1 cellular context compared by ENCODE assay signal in genomic region chr16:10840703-10841102, GRCh38.
TF ChIP-seq lines count a peak whose summit lies in the region.

No MANE protein-coding gene starts in this region.

TF ChIP-seq in K562, 482 proteins besides CTCF, POLR2A, EP300 and RAD21:
- TF ChIP-seq, protein P1, sequence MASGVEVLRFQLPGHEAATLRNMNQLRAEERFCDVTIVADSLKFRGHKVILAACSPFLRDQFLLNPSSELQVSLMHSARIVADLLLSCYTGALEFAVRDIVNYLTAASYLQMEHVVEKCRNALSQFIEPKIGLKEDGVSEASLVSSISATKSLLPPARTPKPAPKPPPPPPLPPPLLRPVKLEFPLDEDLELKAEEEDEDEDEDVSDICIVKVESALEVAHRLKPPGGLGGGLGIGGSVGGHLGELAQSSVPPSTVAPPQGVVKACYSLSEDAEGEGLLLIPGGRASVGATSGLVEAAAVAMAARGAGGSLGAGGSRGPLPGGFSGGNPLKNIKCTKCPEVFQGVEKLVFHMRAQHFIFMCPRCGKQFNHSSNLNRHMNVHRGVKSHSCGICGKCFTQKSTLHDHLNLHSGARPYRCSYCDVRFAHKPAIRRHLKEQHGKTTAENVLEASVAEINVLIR (CRISPR knock-in tag; IDR thresholded peaks at IDR 0.05): no peak
- TF ChIP-seq HLTF (IDR thresholded peaks at IDR 0.05) (no peak), JUNB (CRISPR knock-in tag; conservative IDR thresholded peaks at IDR 0.05) (no peak), EWSR1 (IDR thresholded peaks at IDR 0.05; ENCODE audit: borderline replicate concordance, low read depth, partially characterized antibody) (no peak), CBX8 (IDR thresholded peaks at IDR 0.05; ENCODE audit: borderline replicate concordance, extremely low read depth, low read depth, low read length, poor library complexity, severe bottlenecking) (peak; percentile 26), E4F1 (CRISPR knock-in tag; IDR thresholded peaks at IDR 0.05; ENCODE audit: borderline replicate concordance) (no peak), ZBTB8A (IDR thresholded peaks at IDR 0.05; ENCODE audit: partially characterized antibody) (no peak), TAF1 (IDR thresholded peaks at IDR 0.05; ENCODE audit: control insufficient read depth, extremely low read depth, insufficient read depth, low read length, severe bottlenecking) (no peak), CBX2 (IDR thresholded peaks at IDR 0.05; ENCODE audit: insufficient read depth, low read length, poor library complexity, severe bottlenecking) (peak; percentile 79), ZNF740 (CRISPR knock-in tag; IDR thresholded peaks at IDR 0.05) (no peak), ZNF740 (tag; IDR thresholded peaks at IDR 0.05) (no peak), ZNF445 (CRISPR knock-in tag; IDR thresholded peaks at IDR 0.05; ENCODE audit: low read depth) (no peak), HOXB6 (CRISPR knock-in tag; IDR thresholded peaks at IDR 0.05; ENCODE audit: borderline replicate concordance) (no peak), RNF2 (IDR thresholded peaks at IDR 0.05) (0 out of 2 replicates have a peak, but pooled peaks have one; percentile 14)
- TF ChIP-seq, protein P2, sequence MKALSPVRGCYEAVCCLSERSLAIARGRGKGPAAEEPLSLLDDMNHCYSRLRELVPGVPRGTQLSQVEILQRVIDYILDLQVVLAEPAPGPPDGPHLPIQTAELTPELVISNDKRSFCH (CRISPR knock-in tag; IDR thresholded peaks at IDR 0.05): no peak
- TF ChIP-seq, protein P2 (tag; IDR thresholded peaks at IDR 0.05): no peak
